ENCODE assay signal across 12 cellular contexts in the genomic region with DNA sequence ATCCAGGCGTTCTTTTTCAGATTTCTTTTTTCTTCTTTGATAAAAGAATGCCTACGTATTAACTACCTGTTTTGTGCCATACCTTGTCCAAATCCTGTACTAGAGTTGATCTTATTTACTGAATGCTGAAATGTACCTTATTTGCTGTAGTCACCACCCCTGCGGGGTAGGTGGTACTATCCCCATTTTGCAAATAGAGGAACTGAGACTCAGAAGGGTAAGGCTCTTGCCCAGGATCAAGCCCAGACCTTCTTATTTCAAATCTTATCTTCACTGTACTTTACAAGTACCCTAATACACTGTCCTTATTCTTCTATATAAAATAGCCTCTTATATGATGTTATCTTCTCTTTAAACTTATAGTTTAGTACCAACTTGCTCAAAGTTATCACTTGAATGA.
DNase-seq lines count a peak whose midpoint lies in the region; ATAC-seq and TF ChIP-seq lines count a peak whose summit lies in the region.
"Had no signal": no experiment of that assay in that cellular context is flagged by ENCODE, and none has a peak within 500 bp of the region (broad histone marks: within the 10 kb centered on the region; RNA-seq: fewer than 3 reads in every experiment).

No MANE protein-coding gene starts in this region.

- H3K27me3 ChIP-seq in mammary epithelial cell (ENCODE audit: insufficient read depth, low read length): no peaks in the 10 kb centered on the region
- H3K27me3 ChIP-seq: SJCRH30 had no signal

- peaks cover 0 to 2% (median 0%) of the 10 kb centered on the region in 7 donors for H3K9me3 Mint-ChIP-seq in naive B cell
- H3K9me3 Mint-ChIP-seq: stimulated activated effector memory CD8-positive, alpha-beta T cell treated with anti-CD3 and anti-CD28 coated beads, Interleukin-12 subunit alpha, Interleukin-12 subunit beta, amount 100 ng/mL, for 72 hours had no signal

- H3K27ac Mint-ChIP-seq in naive B cell: peak overlapping the region in 5 of 6 donors; percentile 55 to 94 (median 71)
- H3K27ac Mint-ChIP-seq: stimulated activated effector memory CD8-positive, alpha-beta T cell treated with anti-CD3 and anti-CD28 coated beads, Interleukin-12 subunit alpha, Interleukin-12 subunit beta, amount 100 ng/mL, for 72 hours had no signal

- H3K36me3 Mint-ChIP-seq in naive B cell: no peaks in the 10 kb centered on the region

- no peak overlapping the region for H3K4me3 ChIP-seq in mammary epithelial cell (replicated peaks in 1 of 3; ENCODE audit: insufficient read depth in 1 of 3, low read depth in 2 of 3, low read length in 3 of 3)
- H3K4me3 ChIP-seq: lower lobe of right lung, SJCRH30 had no signal

- CTCF ChIA-PET in mammary epithelial cell (lab: Charles Lee; ENCODE audit: low non-redundant PET): no interaction called here

- H3K27ac ChIP-seq in substantia nigra (ENCODE audit: low read depth, low read length, poor library complexity, severe bottlenecking) (no peak overlapping the region), mammary epithelial cell (ENCODE audit: insufficient read depth, low read depth, low read length) (no peak overlapping the region)
- H3K27ac ChIP-seq: lower lobe of right lung, SJCRH30 had no signal

- BruUV-seq in mammary epithelial cell (replicated peaks; lab: Mats Ljungman, UMichigan): no TSS peak

- H2AFZ ChIP-seq in mammary epithelial cell (ENCODE audit: low read depth, low read length): no peak overlapping the region

- peaks cover 34 to 67% (median 63%) of the 10 kb centered on the region in 3 donors for H3K4me1 Mint-ChIP-seq in naive B cell

- peak; percentile 86 for ATAC-seq in GM18870 (IDR thresholded peaks at IDR 0.05; ENCODE audit: unreplicated experiment)
- ATAC-seq in GM21825 (IDR thresholded peaks at IDR 0.05; ENCODE audit: unreplicated experiment): peak; percentile 58
- peak; percentile 79 for ATAC-seq in HG03354 (IDR thresholded peaks at IDR 0.05; ENCODE audit: poor library complexity, severe bottlenecking, unreplicated experiment)
- peak; percentile 96 to 97 for ATAC-seq in naive B cell (ENCODE audit: low read depth in 2 of 2)
- no peak for ATAC-seq in omental fat pad (ENCODE audit: low FRiP score)
- ATAC-seq: lower lobe of right lung; stimulated activated effector memory CD8-positive, alpha-beta T cell treated with anti-CD3 and anti-CD28 coated beads, Interleukin-12 subunit alpha, Interleukin-12 subunit beta, amount 100 ng/mL, for 72 hours had no signal

- peak overlapping the region; percentile 12 to 64 (median 41) for H3K4me3 Mint-ChIP-seq in naive B cell
- H3K4me3 Mint-ChIP-seq: stimulated activated effector memory CD8-positive, alpha-beta T cell treated with anti-CD3 and anti-CD28 coated beads, Interleukin-12 subunit alpha, Interleukin-12 subunit beta, amount 100 ng/mL, for 72 hours had no signal

- intact Hi-C loops in mammary epithelial cell (cut with micrococcal nuclease): no loop called here

- TF ChIP-seq CTCF in omental fat pad (IDR thresholded peaks at IDR 0.05) (no peak), mammary epithelial cell (conservative IDR thresholded peaks at IDR 0.05 in 1 of 2, IDR thresholded peaks at IDR 0.05 in 1 of 2; ENCODE audit: extremely low read depth in 1 of 2, insufficient read depth in 1 of 2, low read depth in 1 of 2, low read length in 2 of 2) (no peak)

- no peaks in the 10 kb centered on the region for H3K36me3 ChIP-seq in mammary epithelial cell (ENCODE audit: insufficient read depth, low read length)
- H3K36me3 ChIP-seq: lower lobe of right lung, SJCRH30 had no signal

- H3K27me3 Mint-ChIP-seq in naive B cell: no peaks in the 10 kb centered on the region

- in situ Hi-C loops in mammary epithelial cell (cut with MboI; ENCODE audit: low sequenced_read_pairs in 2 of 2): no loop called here

- no peaks in the 10 kb centered on the region for H4K20me1 ChIP-seq in mammary epithelial cell (ENCODE audit: insufficient read depth, low read length)

- H3K4me1 ChIP-seq in mammary epithelial cell (ENCODE audit: insufficient read depth, low read length): no peaks in the 10 kb centered on the region

- dilution Hi-C loops in mammary epithelial cell (cut with HindIII; ENCODE audit: low sequenced_read_pairs): no loop called here

- H3K9ac ChIP-seq in mammary epithelial cell (ENCODE audit: insufficient read depth, low read length): no peak overlapping the region

- peak; percentile 68 for DNase-seq in naive B cell
- DNase-seq in substantia nigra (lab: John Stamatoyannopoulos, UW): no peak
- no peak for DNase-seq in HCEC 1CT
- DNase-seq in omental fat pad (ENCODE audit: low spot score): no peak
- no peak for DNase-seq in mammary epithelial cell
- DNase-seq: lower lobe of right lung, NCI-H1694, SJCRH30 had no signal

- H3K79me2 ChIP-seq in mammary epithelial cell (ENCODE audit: insufficient read depth, low read length): peaks cover 5% of the 10 kb centered on the region

- no peak overlapping the region for H3K4me2 ChIP-seq in mammary epithelial cell (ENCODE audit: insufficient read depth, low read depth, low read length)

- no peaks in the 10 kb centered on the region for H3K9me3 ChIP-seq in mammary epithelial cell (replicated peaks; ENCODE audit: insufficient read depth, low read length)
- H3K9me3 ChIP-seq: lower lobe of right lung, SJCRH30 had no signal

- 94% methylated on average over 3 of the region's 3 CpGs for WGBS in mammary epithelial cell (ENCODE audit: low coverage, missing lambda C conversion rate)
